Comparison of ENCODE assay signal across 9 cellular contexts in the genomic region with DNA sequence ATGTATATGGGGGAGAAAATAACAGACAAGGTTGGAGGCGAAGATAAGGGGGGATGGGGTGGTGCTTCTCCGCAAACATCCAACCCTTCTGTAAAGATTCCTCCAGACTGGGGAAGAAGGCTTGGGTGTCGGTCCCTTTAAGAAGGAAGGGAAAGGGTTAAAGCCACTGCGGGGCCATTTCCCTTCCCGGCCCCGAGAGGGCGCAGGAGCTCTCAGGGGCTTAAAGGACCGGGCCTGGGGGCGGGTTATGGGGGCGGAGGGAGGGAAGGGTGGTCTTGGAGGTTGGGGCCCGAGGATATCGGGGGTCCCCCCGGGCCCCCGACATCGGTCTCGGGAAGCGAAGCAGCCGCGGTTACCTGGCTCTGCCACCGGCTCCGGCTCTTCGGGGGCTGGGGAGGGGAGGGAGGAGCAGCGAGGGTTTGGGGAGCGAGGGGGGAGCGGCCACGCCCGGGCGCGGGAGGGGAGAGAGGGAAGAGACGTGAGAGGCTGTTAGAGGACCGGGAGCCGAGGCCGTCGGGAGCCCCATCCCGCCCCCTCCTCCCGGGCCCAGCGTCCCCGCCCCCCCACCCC. TPM values are rescaled to one million over a fixed set of nuclear protein-coding genes. Genes with fewer than 3 reads are reported as not detected.
DNase-seq lines count a peak whose midpoint lies in the region; ATAC-seq and TF ChIP-seq lines count a peak whose summit lies in the region.
"Had no signal": no experiment of that assay in that cellular context is flagged by ENCODE, and none has a peak within 500 bp of the region (broad histone marks: within the 10 kb centered on the region; RNA-seq: fewer than 3 reads in every experiment).

No MANE protein-coding gene starts in this region.

- no peak overlapping the region for H3K4me3 ChIP-seq in AG04450 (ENCODE audit: low read depth, low read length)

- ATAC-seq in HG03442 (IDR thresholded peaks at IDR 0.05; ENCODE audit: unreplicated experiment) (no peak), HG02610 (IDR thresholded peaks at IDR 0.05; ENCODE audit: unreplicated experiment) (no peak)

- H3K27ac ChIP-seq in AG04450 (ENCODE audit: low read depth, low read length) = no peak overlapping the region
- H3K27ac ChIP-seq: epithelial cell of prostate had no signal

- no peaks in the 10 kb centered on the region; the same call in 1 of the 2 replicates for H3K9me3 ChIP-seq in AG04450 (ENCODE audit: control insufficient read depth, insufficient read depth, low read length)

- DNase-seq in AG04450 (ENCODE audit: low read depth, low spot score) (no peak), GM10248 (ENCODE audit: extremely low spot score) (peak; percentile 69), NCI-H2196 (lab: John Stamatoyannopoulos, UW; ENCODE audit: unreplicated experiment) (peak; percentile 73), astrocyte of the hippocampus (ENCODE audit: low read depth, low spot score) (peak; percentile 22), myocyte (ENCODE audit: low read depth) (peak; percentile 62), cortex of kidney (lab: John Stamatoyannopoulos, UW) (no peak)

- POLR2A ChIA-PET in AG04450 (lab: Yijun Ruan, JAX) (interaction anchor here (0.6 to 1.5 kb wide), 3 partner anchors 20 to 261 kb away, joined by 3 to 4 read pairs (median 3); partner anchors contain the start of gene PPP1R12C), GM10248 (lab: Yijun Ruan, JAX) (interaction anchor here (0.6 kb wide), 1 partner anchor 164 kb away, joined by 3 read pairs; no protein-coding TSS in a partner anchor)

- H3K27me3 ChIP-seq in AG04450 (ENCODE audit: control insufficient read depth, insufficient read depth, low read length) = peaks cover 42% of the 10 kb centered on the region

- TF ChIP-seq CTCF in AG04450 (IDR thresholded peaks at IDR 0.05; ENCODE audit: low read depth, low read length) (peak; percentile 59), GM10248 (IDR thresholded peaks at IDR 0.05; ENCODE audit: control extremely low read depth, extremely low read depth, low read depth, missing control alignments) (peak; percentile 47)

- CTCF ChIA-PET in AG04450 (lab: Charles Lee) (interaction anchor here (0.6 to 1.8 kb wide), 5 partner anchors 10 to 358 kb away, joined by 3 to 6 read pairs (median 3); no protein-coding TSS in a partner anchor), GM10248 (lab: Yijun Ruan, JAX) (interaction anchor here (1.4 kb wide), 1 partner anchor 14 kb away, joined by 6 read pairs; no protein-coding TSS in a partner anchor)

RNA-seq across cellular contexts. Expression of gene TNNT1, which starts 2.8 kb away (rescaled TPM):
- 2.8 and 3.3 TPM in 2 replicates for polyA plus RNA-seq in AG04450 (2011; rRNA removed)
- polyA minus RNA-seq in AG04450 (2011; rRNA and poly(A)+ RNA removed) = 0.87 and 0.92 TPM in 2 replicates
- 4,534 and 4,610 TPM in 2 replicates for total RNA-seq in myocyte
- polyA plus RNA-seq in myocyte (2012) = 2,366 TPM

RNA-seq across cellular contexts. Expression of gene TNNI3, which starts 11.4 kb away (rescaled TPM):
- 0.20 and 0.21 TPM in 2 replicates for polyA plus RNA-seq in AG04450 (2011; rRNA removed)
- polyA minus RNA-seq in AG04450 (2011; rRNA and poly(A)+ RNA removed) = 0.61 TPM in 1 of 2 replicates, not detected in the other
- total RNA-seq in myocyte = 1.5 and 1.7 TPM in 2 replicates
- polyA plus RNA-seq in myocyte (2012) = 0.88 TPM

RNA-seq across cellular contexts. Expression of gene DNAAF3, which starts 20.2 kb away (rescaled TPM):
- 0.21 TPM in 1 of 2 replicates, not detected in the other for polyA plus RNA-seq in AG04450 (2011; rRNA removed)
- polyA minus RNA-seq in AG04450 (2011; rRNA and poly(A)+ RNA removed) = 0.32 TPM in 1 of 2 replicates, not detected in the other
- 0.94 and 1.4 TPM in 2 replicates for total RNA-seq in myocyte
- 2.0 TPM for polyA plus RNA-seq in myocyte (2012)

RNA-seq across cellular contexts. Expression of gene PPP1R12C, which starts 28.7 kb away (rescaled TPM):
- polyA plus RNA-seq in AG04450 (2011; rRNA removed) = 24.2 and 30.0 TPM in 2 replicates
- 20.9 and 28.2 TPM in 2 replicates for polyA minus RNA-seq in AG04450 (2011; rRNA and poly(A)+ RNA removed)
- 43.5 and 46.8 TPM in 2 replicates for total RNA-seq in myocyte
- 60.8 TPM for polyA plus RNA-seq in myocyte (2012)

RNA-seq across cellular contexts. Expression of gene SYT5, which starts 33.9 kb away (rescaled TPM):
- 0.06 and 0.15 TPM in 2 replicates for polyA plus RNA-seq in AG04450 (2011; rRNA removed)
- polyA minus RNA-seq in AG04450 (2011; rRNA and poly(A)+ RNA removed) = 0.41 TPM in 1 of 2 replicates, not detected in the other
- 1.4 TPM in 1 of 2 replicates, not detected in the other for total RNA-seq in myocyte
- 0.19 TPM for polyA plus RNA-seq in myocyte (2012)

Comparison
In these comparisons a context has a peak if more than half of its experiments do, and no peak if none do; other contexts are left out.
1. DNase-seq: peak in GM10248 (single experiment), NCI-H2196 (single experiment), astrocyte of the hippocampus (single experiment) and myocyte (single experiment); none in AG04450 (single experiment) and cortex of kidney (single experiment).